ENCODE assay signal across 5 cellular contexts in genomic region chr10:84018826-84019225, GRCh38.
"Had no signal": no experiment of that assay in that cellular context is flagged by ENCODE, and none has a peak within 500 bp of the region (broad histone marks: within the 10 kb centered on the region; RNA-seq: fewer than 3 reads in every experiment).

No MANE protein-coding gene starts in this region.

- H3K27ac Mint-ChIP-seq: IgD-negative memory B cell had no signal

- H3K36me3 Mint-ChIP-seq: IgD-negative memory B cell had no signal

- H3K4me3 ChIP-seq: K562 had no signal

- DNase-seq: IMR-90, KBM-7 had no signal

- ATAC-seq: K562 had no signal

- H3K4me1 Mint-ChIP-seq: IgD-negative memory B cell had no signal

- H3K27ac ChIP-seq: HL-60 had no signal
